28 cellular contexts compared by ENCODE assay signal in the genomic region with DNA sequence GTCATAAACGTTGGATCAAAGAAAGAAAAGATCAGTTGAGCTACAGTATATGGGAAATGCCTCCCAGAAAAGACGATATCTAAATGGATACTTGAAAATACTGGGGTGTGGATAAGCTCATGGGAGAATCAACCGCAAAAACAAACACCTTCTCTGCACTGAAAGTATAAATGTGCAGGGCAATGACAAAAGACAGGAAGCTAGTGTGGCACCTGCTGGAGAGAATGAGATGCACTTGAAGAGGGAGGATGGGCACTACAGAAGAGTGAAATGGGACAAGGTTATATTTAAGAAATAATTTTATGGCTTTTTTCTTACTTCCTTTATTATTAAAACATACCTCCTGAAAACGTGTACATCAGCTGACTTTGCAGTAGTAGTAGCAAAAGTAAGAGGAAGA.
DNase-seq lines count a peak whose midpoint lies in the region; ATAC-seq lines count a peak whose summit lies in the region.
"Had no signal": no experiment of that assay in that cellular context is flagged by ENCODE, and none has a peak within 500 bp of the region (broad histone marks: within the 10 kb centered on the region; RNA-seq: fewer than 3 reads in every experiment).

No MANE protein-coding gene starts in this region.

- no peaks in the 10 kb centered on the region for H3K27me3 Mint-ChIP-seq in activated CD4-positive, alpha-beta T cell treated with anti-CD3 and anti-CD28 coated beads, Interleukin-2, amount 10 ng/mL, durations not matched to agents 24 days and 14 days
- H3K27me3 Mint-ChIP-seq in activated CD8-positive, alpha-beta T cell treated with anti-CD3 and anti-CD28 coated beads, Interleukin-2, amount 10 ng/mL, durations not matched to agents 7 days and 5 days (ENCODE audit: low read depth) = no peaks in the 10 kb centered on the region
- H3K27me3 Mint-ChIP-seq: activated CD4-positive, alpha-beta T cell treated with anti-CD3 and anti-CD28 coated beads, Interleukin-2, amount 10 ng/mL, durations not matched to agents 7 days and 5 days; activated CD8-positive, alpha-beta memory T cell treated with anti-CD3 and anti-CD28 coated beads, Interleukin-2, amount 10 ng/mL, durations not matched to agents 7 days and 5 days; B cell; brain had no signal

- no peak for ATAC-seq in activated CD8-positive, alpha-beta T cell treated with anti-CD3 and anti-CD28 coated beads, Interleukin-2, amount 10 ng/mL, durations not matched to agents 7 days and 5 days
- ATAC-seq: activated CD8-positive, alpha-beta memory T cell treated with anti-CD3 and anti-CD28 coated beads, Interleukin-2, amount 10 ng/mL, durations not matched to agents 7 days and 5 days; CD8-positive, alpha-beta T cell; left lung; right cardiac atrium had no signal

- intact Hi-C loops in activated CD4-positive, alpha-beta T cell treated with anti-CD3 and anti-CD28 coated beads, Interleukin-2, amount 10 ng/mL, durations not matched to agents 24 days and 14 days (cut with micrococcal nuclease) = no loop called here

- H3K9me3 Mint-ChIP-seq in activated CD4-positive, alpha-beta T cell treated with anti-CD3 and anti-CD28 coated beads, Interleukin-2, amount 10 ng/mL, durations not matched to agents 24 days and 14 days = peaks cover 13% of the 10 kb centered on the region
- H3K9me3 Mint-ChIP-seq in activated CD8-positive, alpha-beta T cell treated with anti-CD3 and anti-CD28 coated beads, Interleukin-2, amount 10 ng/mL, durations not matched to agents 7 days and 5 days (ENCODE audit: insufficient read depth) = peaks cover 17% of the 10 kb centered on the region

- H3K4me1 Mint-ChIP-seq in activated CD4-positive, alpha-beta T cell treated with anti-CD3 and anti-CD28 coated beads, Interleukin-2, amount 10 ng/mL, durations not matched to agents 24 days and 14 days = no peaks in the 10 kb centered on the region
- no peaks in the 10 kb centered on the region for H3K4me1 Mint-ChIP-seq in activated CD8-positive, alpha-beta T cell treated with anti-CD3 and anti-CD28 coated beads, Interleukin-2, amount 10 ng/mL, durations not matched to agents 7 days and 5 days (ENCODE audit: low read depth)
- H3K4me1 Mint-ChIP-seq: activated CD4-positive, alpha-beta T cell treated with anti-CD3 and anti-CD28 coated beads, Interleukin-2, amount 10 ng/mL, durations not matched to agents 7 days and 5 days; activated CD8-positive, alpha-beta memory T cell treated with anti-CD3 and anti-CD28 coated beads, Interleukin-2, amount 10 ng/mL, durations not matched to agents 7 days and 5 days; B cell; brain; immature natural killer cell; neural progenitor cell had no signal

- CTCF ChIA-PET in activated CD8-positive, alpha-beta T cell treated with anti-CD3 and anti-CD28 coated beads, Interleukin-2, amount 10 ng/mL, durations not matched to agents 7 days and 5 days (lab: Charles Lee) = no interaction called here

- no peaks in the 10 kb centered on the region for H3K36me3 Mint-ChIP-seq in activated CD4-positive, alpha-beta T cell treated with anti-CD3 and anti-CD28 coated beads, Interleukin-2, amount 10 ng/mL, durations not matched to agents 24 days and 14 days (ENCODE audit: low read depth)
- H3K36me3 Mint-ChIP-seq in activated CD8-positive, alpha-beta T cell treated with anti-CD3 and anti-CD28 coated beads, Interleukin-2, amount 10 ng/mL, durations not matched to agents 7 days and 5 days (ENCODE audit: low read depth) = no peaks in the 10 kb centered on the region
- H3K36me3 Mint-ChIP-seq: activated CD8-positive, alpha-beta memory T cell treated with anti-CD3 and anti-CD28 coated beads, Interleukin-2, amount 10 ng/mL, durations not matched to agents 7 days and 5 days; CD8-positive, alpha-beta T cell; neural progenitor cell had no signal

- POLR2A ChIA-PET in activated CD8-positive, alpha-beta T cell treated with anti-CD3 and anti-CD28 coated beads, Interleukin-2, amount 10 ng/mL, durations not matched to agents 7 days and 5 days (lab: Charles Lee) = no interaction called here

- peak; percentile 33 for DNase-seq in DMS53 treated with DMSO at 0.1 percent for 48 hours (lab: John Stamatoyannopoulos, UW; ENCODE audit: unreplicated experiment)
- DNase-seq in NCI-H187 treated with DMSO at 0.1 percent for 48 hours (lab: John Stamatoyannopoulos, UW) = peak; percentile 45
- peak; percentile 67 for DNase-seq in NCI-H345 (lab: John Stamatoyannopoulos, UW)
- DNase-seq in RPMI8226 = peak; percentile 34
- no peak for DNase-seq in activated CD4-positive, alpha-beta T cell treated with anti-CD3 and anti-CD28 coated beads, Interleukin-2, amount 10 ng/mL, durations not matched to agents 24 days and 14 days
- no peak for DNase-seq in HUDEP-2 (lab: John Stamatoyannopoulos, UW; ENCODE audit: unreplicated experiment in 76 of 76)
- no peak for DNase-seq in DMS79 treated with DMSO at 0.1 percent for 48 hours (lab: John Stamatoyannopoulos, UW)
- DNase-seq in activated CD8-positive, alpha-beta T cell treated with anti-CD3 and anti-CD28 coated beads, Interleukin-2, amount 10 ng/mL, durations not matched to agents 7 days and 5 days = no peak
- DNase-seq: activated CD4-positive, alpha-beta T cell treated with anti-CD3 and anti-CD28 coated beads, Interleukin-2, amount 10 ng/mL, durations not matched to agents 7 days and 5 days; activated CD8-positive, alpha-beta memory T cell treated with anti-CD3 and anti-CD28 coated beads, Interleukin-2, amount 10 ng/mL, durations not matched to agents 7 days and 5 days; activated T-cell treated with anti-CD3 and anti-CD28 coated beads, Interleukin-2, amount 50 U/mL, for 48 hours; CD8-positive, alpha-beta T cell; cerebellar nuclear complex; GDM1; hypothalamus; immature natural killer cell; left lung; mesenchymal stem cell; NCI-H526 treated with DMSO at 0.1 percent for 48 hours; PC-9; right cardiac atrium; Right ventricle myocardium superior; trophoblast cell; WERI-Rb-1 had no signal

- H3K4me3 Mint-ChIP-seq in activated CD4-positive, alpha-beta T cell treated with anti-CD3 and anti-CD28 coated beads, Interleukin-2, amount 10 ng/mL, durations not matched to agents 24 days and 14 days = no peak overlapping the region
- no peak overlapping the region for H3K4me3 Mint-ChIP-seq in activated CD8-positive, alpha-beta T cell treated with anti-CD3 and anti-CD28 coated beads, Interleukin-2, amount 10 ng/mL, durations not matched to agents 7 days and 5 days
- H3K4me3 Mint-ChIP-seq: activated CD4-positive, alpha-beta T cell treated with anti-CD3 and anti-CD28 coated beads, Interleukin-2, amount 10 ng/mL, durations not matched to agents 7 days and 5 days; activated CD8-positive, alpha-beta memory T cell treated with anti-CD3 and anti-CD28 coated beads, Interleukin-2, amount 10 ng/mL, durations not matched to agents 7 days and 5 days; B cell; brain; CD8-positive, alpha-beta T cell; immature natural killer cell; neural progenitor cell; T-helper 2 cell treated with Interferon-gamma antibody and Interleukin-4, amounts not matched to agents 5 μg/mL and 100 μg/mL, for 36 hours had no signal

- no peak overlapping the region for H3K27ac Mint-ChIP-seq in activated CD4-positive, alpha-beta T cell treated with anti-CD3 and anti-CD28 coated beads, Interleukin-2, amount 10 ng/mL, durations not matched to agents 24 days and 14 days
- H3K27ac Mint-ChIP-seq in activated CD8-positive, alpha-beta T cell treated with anti-CD3 and anti-CD28 coated beads, Interleukin-2, amount 10 ng/mL, durations not matched to agents 7 days and 5 days = no peak overlapping the region
- H3K27ac Mint-ChIP-seq: activated CD4-positive, alpha-beta T cell treated with anti-CD3 and anti-CD28 coated beads, Interleukin-2, amount 10 ng/mL, durations not matched to agents 7 days and 5 days; activated CD8-positive, alpha-beta memory T cell treated with anti-CD3 and anti-CD28 coated beads, Interleukin-2, amount 10 ng/mL, durations not matched to agents 7 days and 5 days; B cell; brain; CD8-positive, alpha-beta T cell; immature natural killer cell; neural progenitor cell; T-helper 2 cell treated with Interferon-gamma antibody and Interleukin-4, amounts not matched to agents 5 μg/mL and 100 μg/mL, for 36 hours had no signal

Comparison
In these comparisons a context has a peak if more than half of its experiments do, and no peak if none do; other contexts are left out.
1. DNase-seq: peak in DMS53 treated with DMSO at 0.1 percent for 48 hours (single experiment), NCI-H187 treated with DMSO at 0.1 percent for 48 hours (single experiment), NCI-H345 (single experiment) and RPMI8226 (single experiment); none in activated CD4-positive, alpha-beta T cell treated with anti-CD3 and anti-CD28 coated beads, Interleukin-2, amount 10 ng/mL, durations not matched to agents 24 days and 14 days (single experiment), HUDEP-2 (0 of 76), DMS79 treated with DMSO at 0.1 percent for 48 hours (single experiment) and activated CD8-positive, alpha-beta T cell treated with anti-CD3 and anti-CD28 coated beads, Interleukin-2, amount 10 ng/mL, durations not matched to agents 7 days and 5 days (single experiment).